ENCODE assay signal across 1 cellular context in the genomic region with DNA sequence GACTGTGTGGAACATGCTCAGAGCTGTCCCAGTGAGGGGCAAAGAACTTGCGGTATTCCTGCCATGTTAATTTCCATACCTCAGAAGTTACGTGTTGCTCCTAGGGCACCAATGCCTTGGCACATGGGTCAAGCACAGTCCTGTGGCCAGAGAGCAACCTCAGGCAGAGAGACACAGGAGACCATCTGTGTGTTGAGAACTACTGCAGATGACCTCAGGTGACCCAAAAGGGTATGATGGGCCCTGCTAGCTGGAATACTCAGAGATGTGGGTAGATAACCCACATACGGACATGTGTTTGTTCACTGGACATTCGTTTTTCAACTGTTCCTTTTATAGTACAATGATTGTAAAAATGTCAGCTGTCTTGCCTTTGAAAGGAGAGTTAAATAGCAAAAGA.
TF ChIP-seq lines count a peak whose summit lies in the region.

No MANE protein-coding gene starts in this region.

TF ChIP-seq in HepG2, 621 proteins besides CTCF, POLR2A, EP300 and RAD21:
- TF ChIP-seq, protein P1, sequence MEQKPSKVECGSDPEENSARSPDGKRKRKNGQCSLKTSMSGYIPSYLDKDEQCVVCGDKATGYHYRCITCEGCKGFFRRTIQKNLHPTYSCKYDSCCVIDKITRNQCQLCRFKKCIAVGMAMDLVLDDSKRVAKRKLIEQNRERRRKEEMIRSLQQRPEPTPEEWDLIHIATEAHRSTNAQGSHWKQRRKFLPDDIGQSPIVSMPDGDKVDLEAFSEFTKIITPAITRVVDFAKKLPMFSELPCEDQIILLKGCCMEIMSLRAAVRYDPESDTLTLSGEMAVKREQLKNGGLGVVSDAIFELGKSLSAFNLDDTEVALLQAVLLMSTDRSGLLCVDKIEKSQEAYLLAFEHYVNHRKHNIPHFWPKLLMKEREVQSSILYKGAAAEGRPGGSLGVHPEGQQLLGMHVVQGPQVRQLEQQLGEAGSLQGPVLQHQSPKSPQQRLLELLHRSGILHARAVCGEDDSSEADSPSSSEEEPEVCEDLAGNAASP (CRISPR knock-in tag; IDR thresholded peaks at IDR 0.05; ENCODE audit: borderline replicate concordance) = peak; percentile 39; the same call in 1 of the 2 replicates
- TF ChIP-seq ZNF724P (CRISPR knock-in tag; IDR thresholded peaks at IDR 0.05; ENCODE audit: borderline replicate concordance) = no peak
TF ChIP-seq in HepG2: peak in this region for 1.
